ENCODE assay signal across 1 cellular context in genomic region chr3:146539315-146539714, GRCh38.
TF ChIP-seq lines count a peak whose summit lies in the region.

No MANE protein-coding gene starts in this region.

TF ChIP-seq in GM12878, 131 proteins besides CTCF, POLR2A, EP300 and RAD21:
- TF ChIP-seq FOXK2 (IDR thresholded peaks at IDR 0.05) (no peak), MEF2A (IDR thresholded peaks at IDR 0.05; ENCODE audit: insufficient read depth, low read depth, low read length) (no peak), FOS (IDR thresholded peaks at IDR 0.05; ENCODE audit: borderline replicate concordance, extremely low read depth, insufficient read length) (no peak), SMC3 (IDR thresholded peaks at IDR 0.05; ENCODE audit: borderline replicate concordance, low read length) (no peak), DPF2 (IDR thresholded peaks at IDR 0.05) (no peak), ZNF384 (IDR thresholded peaks at IDR 0.05; ENCODE audit: borderline replicate concordance, low read depth, low read length) (no peak), HDAC6 (IDR thresholded peaks at IDR 0.05; ENCODE audit: unreplicated experiment) (no peak), E2F4 (IDR thresholded peaks at IDR 0.05; ENCODE audit: low read depth, low read length) (no peak), E4F1 (IDR thresholded peaks at IDR 0.05; ENCODE audit: borderline replicate concordance, partially characterized antibody) (no peak), BMI1 (IDR thresholded peaks at IDR 0.05; ENCODE audit: borderline replicate concordance) (no peak), TBL1XR1 (IDR thresholded peaks at IDR 0.05; ENCODE audit: low read depth, low read length) (no peak), USF2 (IDR thresholded peaks at IDR 0.05; ENCODE audit: borderline replicate concordance, low read depth, low read length) (no peak), STAT1 (conservative IDR thresholded peaks at IDR 0.05) (no peak), ZBTB33 (IDR thresholded peaks at IDR 0.05) (no peak), NR2C2 (IDR thresholded peaks at IDR 0.05; ENCODE audit: borderline replicate concordance, control insufficient read depth, insufficient read length, low read depth) (no peak), CREB1 (IDR thresholded peaks at IDR 0.05; ENCODE audit: low read depth) (no peak), POLR2AphosphoS2 (IDR thresholded peaks at IDR 0.05; ENCODE audit: low read depth, low read length) (no peak), MYB (IDR thresholded peaks at IDR 0.05; ENCODE audit: borderline replicate concordance, low read depth, low read length) (no peak), NKRF (conservative IDR thresholded peaks at IDR 0.05) (no peak)
TF ChIP-seq in GM12878: peak in this region for 0.
